ENCODE assay signal across 8 cellular contexts in the genomic region with DNA sequence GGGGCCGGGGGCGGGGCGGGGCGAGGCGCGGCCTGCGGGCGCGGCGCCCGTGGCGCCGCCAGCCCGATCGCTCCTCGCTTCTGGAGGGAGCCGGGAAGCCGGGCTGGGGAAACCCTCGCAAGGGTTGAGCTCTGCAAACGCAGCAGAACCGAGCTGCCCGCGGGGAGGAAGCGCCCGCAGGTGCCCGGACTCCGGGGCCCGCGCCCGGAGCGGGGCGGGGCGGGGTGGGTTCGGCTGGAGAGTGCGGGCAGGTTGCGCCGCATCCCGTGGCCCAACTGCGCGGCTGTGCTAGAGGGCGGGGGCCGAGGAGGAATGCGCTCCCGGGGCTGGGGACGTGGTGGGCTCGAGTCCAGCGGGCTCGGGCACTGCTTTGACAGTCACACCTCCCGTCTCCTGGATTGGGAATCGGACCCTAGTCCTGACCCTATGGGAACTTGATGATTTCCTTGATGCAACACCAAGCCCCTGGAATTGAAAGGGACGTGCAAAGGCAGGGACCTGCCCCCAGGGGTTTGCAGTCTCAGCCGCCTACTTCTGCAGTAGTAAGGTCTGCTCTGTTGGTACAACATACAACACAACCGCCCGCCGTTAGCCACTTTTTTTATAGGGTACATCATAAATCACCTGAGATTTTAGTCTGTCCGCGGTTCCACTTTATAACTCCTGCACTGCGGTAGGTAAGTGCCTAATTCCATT. TPM values are rescaled to one million over a fixed set of nuclear protein-coding genes. Genes with fewer than 3 reads are reported as not detected.
DNase-seq lines count a peak whose midpoint lies in the region; ATAC-seq, FAIRE-seq and TF ChIP-seq lines count a peak whose summit lies in the region.

No MANE protein-coding gene starts in this region.

- H3K4me1 Mint-ChIP-seq in CD14-positive monocyte: peaks cover 22% of the 10 kb centered on the region

- peak overlapping the region in 4 of 7 donors; percentile 35 to 76 (median 46) for H3K27ac Mint-ChIP-seq in CD14-positive monocyte

- H3K9me3 ChIP-seq in body of pancreas: no peaks in the 10 kb centered on the region

- peaks cover 1 to 4% of the 10 kb centered on the region in 2 donors for H3K36me3 ChIP-seq in body of pancreas (replicated peaks in 1 of 2; ENCODE audit: insufficient read depth in 1 of 2, low read depth in 2 of 2)

- H3K27me3 Mint-ChIP-seq in CD14-positive monocyte (ENCODE audit: low read depth in 3 of 3): peaks cover 0 to 5% (median 0%) of the 10 kb centered on the region in 3 donors

- H3K36me3 Mint-ChIP-seq in CD14-positive monocyte: peaks cover 34 to 37% of the 10 kb centered on the region in 2 donors

- peak overlapping the region; percentile 92 for H3K4me3 Mint-ChIP-seq in CD14-positive monocyte

- ATAC-seq in HG03354 (IDR thresholded peaks at IDR 0.05; ENCODE audit: poor library complexity, severe bottlenecking, unreplicated experiment): peak; percentile 64
- peak; percentile 76 for ATAC-seq in body of pancreas
- ATAC-seq in sciatic nerve: peak; percentile 85

- no peak for DNase-seq in CD14-positive monocyte (ENCODE audit: low spot score)
- no peak for DNase-seq in GM19239 (ENCODE audit: insufficient read length, low spot score)
- DNase-seq in SW480 (ENCODE audit: low spot score): peak; percentile 21
- DNase-seq in body of pancreas: peak; percentile 69 to 80 (median 72)
- DNase-seq in sciatic nerve (ENCODE audit: low spot score): peak; percentile 80
- no peak for DNase-seq in cortex of kidney (lab: John Stamatoyannopoulos, UW)

- H3K27ac ChIP-seq in body of pancreas: peak overlapping the region; percentile 76 to 98 (median 98)

- TF ChIP-seq POLR2A in body of pancreas (IDR thresholded peaks at IDR 0.05): peak; percentile 30 to 57 (median 54)

- 0 to 2% methylated on average over 9 to 25 of the region's 58 CpGs for whole genome bisulfite sequencing in body of pancreas, 2 donors

- FAIRE-seq in GM19239 (lab: Jason Lieb, UNC): peak; percentile 58

- TF ChIP-seq CTCF in CD14-positive monocyte (IDR thresholded peaks at IDR 0.05) (no peak), body of pancreas (IDR thresholded peaks at IDR 0.05) (peak in 3 of 7 experiments; percentile 2 to 36 (median 32))

- intact Hi-C loops in CD14-positive monocyte (cut with micrococcal nuclease): no loop called here
- intact Hi-C loops in body of pancreas (cut with DNase I): no loop called here
- intact Hi-C loops in sciatic nerve (cut with DNase I): no loop called here

- peaks cover 0 to under 1% (median 0%) of the 10 kb centered on the region in 7 donors for H3K9me3 Mint-ChIP-seq in CD14-positive monocyte

- H3K4me3 ChIP-seq in body of pancreas (peak overlapping the region; percentile 57), iPS-11a (ENCODE audit: low read depth, low read length) (peak overlapping the region; percentile 62)

- H3K27me3 ChIP-seq in body of pancreas: no peaks in the 10 kb centered on the region

- H3K4me1 ChIP-seq in body of pancreas: peaks cover 63% of the 10 kb centered on the region

RNA-seq across cellular contexts. Expression of gene ZBTB38, which starts 34.3 kb away (rescaled TPM):
- polyA plus RNA-seq in CD14-positive monocyte: 10 to 100 TPM; 19.0 to 28.5 TPM
- total RNA-seq in body of pancreas: 10 to 100 TPM; 48.5 to 60.4 TPM
- total RNA-seq in sciatic nerve: 117 TPM

Comparison
In these comparisons a context has a peak if more than half of its experiments do, and no peak if none do; other contexts are left out.
1. DNase-seq: peak in SW480 (single experiment), body of pancreas (4 of 4) and sciatic nerve (single experiment); none in CD14-positive monocyte (single experiment), GM19239 (single experiment) and cortex of kidney (single experiment).
2. Peak in every context shown above with its lines, with median percentiles within 50 percentile points of each other: ATAC-seq.